8 cellular contexts compared by ENCODE assay signal in genomic region chr18:47953471-47953931, GRCh38. TPM values are rescaled to one million over a fixed set of nuclear protein-coding genes. Genes with fewer than 3 reads are reported as not detected.
DNase-seq lines count a peak whose midpoint lies in the region; ATAC-seq, FAIRE-seq and TF ChIP-seq lines count a peak whose summit lies in the region.

No MANE protein-coding gene starts in this region.

- no peak overlapping the region for H3K4me2 ChIP-seq in HepG2 (ENCODE audit: low read depth, low read length)

- POLR2A ChIA-PET in HepG2 (lab: Yijun Ruan, JAX), result no interaction called here

- 39% methylated on average over 6 of the region's 6 CpGs for WGBS in right lobe of liver (ENCODE audit: insufficient coverage, low coverage, low lambda C conversion rate, missing lambda C conversion rate)
- WGBS in HepG2 (ENCODE audit: low lambda C conversion rate), result 52% methylated on average over 6 of the region's 6 CpGs
- WGBS in stomach, 5 donors, result 41 to 58% (median 53%) methylated on average over 6 of the region's 6 CpGs

- TF ChIP-seq RAD21 in HepG2 (CRISPR knock-in tag; IDR thresholded peaks at IDR 0.05), result no peak

- H3K4me1 ChIP-seq in right lobe of liver (no peaks in the 10 kb centered on the region), HepG2 (ENCODE audit: insufficient read depth, low read length) (no peaks in the 10 kb centered on the region), stomach (peaks cover 0 to 8% (median 2%) of the 10 kb centered on the region in 4 donors)

- no peak overlapping the region for H3K9ac ChIP-seq in HepG2 (ENCODE audit: insufficient read depth, low read depth, low read length)

- BruUV-seq in HepG2 (replicated peaks; lab: Mats Ljungman, UMichigan), result no TSS peak

- peak overlapping the region; percentile 71 for H3K27ac Mint-ChIP-seq in activated naive CD8-positive, alpha-beta T cell treated with anti-CD3 and anti-CD28 coated beads, Interleukin-2, amount 50 U/mL, for 24 hours

- no peak overlapping the region for H3K4me3 ChIP-seq in right lobe of liver
- no peak overlapping the region for H3K4me3 ChIP-seq in HepG2 (replicated peaks in 1 of 3; ENCODE audit: insufficient read depth in 1 of 3, low read depth in 2 of 3, low read length in 3 of 3)
- no peak overlapping the region for H3K4me3 ChIP-seq in kidney epithelial cell (ENCODE audit: low read depth, low read length)
- no peak overlapping the region for H3K4me3 ChIP-seq in stomach

- TF ChIP-seq CTCF in right lobe of liver (IDR thresholded peaks at IDR 0.05), result no peak
- no peak for TF ChIP-seq CTCF in HepG2 (CRISPR knock-in tag; IDR thresholded peaks at IDR 0.05)
- TF ChIP-seq CTCF in kidney epithelial cell (IDR thresholded peaks at IDR 0.05; ENCODE audit: insufficient read depth, low read length, poor library complexity, severe bottlenecking), result no peak
- no peak for TF ChIP-seq CTCF in stomach (IDR thresholded peaks at IDR 0.05)

- peaks cover 5% of the 10 kb centered on the region for H3K27me3 Mint-ChIP-seq in activated naive CD8-positive, alpha-beta T cell treated with anti-CD3 and anti-CD28 coated beads, Interleukin-2, amount 50 U/mL, for 24 hours

- DNase-seq in right lobe of liver (no peak), HepG2 (ENCODE audit: low spot score) (no peak), NCI-H446 treated with DMSO at 0.1 percent for 48 hours (lab: John Stamatoyannopoulos, UW) (peak; percentile 97), kidney epithelial cell (ENCODE audit: low read depth) (peak; percentile 79), stomach (no peak), NCI-H526 treated with DMSO at 0.1 percent for 48 hours (lab: John Stamatoyannopoulos, UW) (no peak)
- peak; percentile 22 for DNase-seq in activated naive CD8-positive, alpha-beta T cell treated with anti-CD3 and anti-CD28 coated beads, Interleukin-2, amount 50 U/mL, for 24 hours

- no peaks in the 10 kb centered on the region for H3K27me3 ChIP-seq in right lobe of liver
- H3K27me3 ChIP-seq in HepG2 (ENCODE audit: control insufficient read depth in 1 of 2, insufficient read depth in 2 of 2, low read length in 2 of 2), result peaks cover 0 to 20% of the 10 kb centered on the region in 2 experiments; a peak in 2 of 5 replicates
- H3K27me3 ChIP-seq in kidney epithelial cell (ENCODE audit: control insufficient read depth, insufficient read depth, low read length), result no peaks in the 10 kb centered on the region
- no peaks in the 10 kb centered on the region for H3K27me3 ChIP-seq in stomach

- H3K27ac ChIP-seq in right lobe of liver, result no peak overlapping the region
- H3K27ac ChIP-seq in HepG2 (ENCODE audit: extremely low read length, insufficient read depth, low read length), result no peak overlapping the region
- no peak overlapping the region for H3K27ac ChIP-seq in stomach

- peak overlapping the region; percentile 27 for H3K4me3 Mint-ChIP-seq in activated naive CD8-positive, alpha-beta T cell treated with anti-CD3 and anti-CD28 coated beads, Interleukin-2, amount 50 U/mL, for 24 hours

- H3K4me1 Mint-ChIP-seq in activated naive CD8-positive, alpha-beta T cell treated with anti-CD3 and anti-CD28 coated beads, Interleukin-2, amount 50 U/mL, for 24 hours, result peaks cover 8% of the 10 kb centered on the region

- FAIRE-seq in HepG2 (lab: Jason Lieb, UNC), result no peak

- ATAC-seq in right lobe of liver (peak; percentile 53 to 72 (median 65)), HepG2 (no peak), HG02852 (IDR thresholded peaks at IDR 0.05; ENCODE audit: unreplicated experiment) (peak; percentile 59)
- ATAC-seq in activated naive CD8-positive, alpha-beta T cell treated with anti-CD3 and anti-CD28 coated beads, Interleukin-2, amount 50 U/mL, for 24 hours, result peak; percentile 91

- H3K36me3 ChIP-seq in right lobe of liver, result no peaks in the 10 kb centered on the region
- H3K36me3 ChIP-seq in HepG2 (replicated peaks in 1 of 2; ENCODE audit: control insufficient read depth in 1 of 2, insufficient read depth in 2 of 2, low read length in 2 of 2), result no peaks in the 10 kb centered on the region
- no peaks in the 10 kb centered on the region for H3K36me3 ChIP-seq in kidney epithelial cell (ENCODE audit: control insufficient read depth, insufficient read depth, low read length)
- H3K36me3 ChIP-seq in stomach, result no peaks in the 10 kb centered on the region

- no peaks in the 10 kb centered on the region for H4K20me1 ChIP-seq in HepG2 (ENCODE audit: insufficient read depth, low read length)

- H3K36me3 Mint-ChIP-seq in activated naive CD8-positive, alpha-beta T cell treated with anti-CD3 and anti-CD28 coated beads, Interleukin-2, amount 50 U/mL, for 24 hours (ENCODE audit: low read depth), result no peaks in the 10 kb centered on the region

- in situ Hi-C loops in HepG2 (cut with HindIII; ENCODE audit: extremely low pct_ligation_motif_present, low pct_unique_long_range_greater_than_20kb), result no loop called here

- H3K9me3 ChIP-seq in right lobe of liver (no peaks in the 10 kb centered on the region), HepG2 (ENCODE audit: low read length) (no peaks in the 10 kb centered on the region), stomach (no peaks in the 10 kb centered on the region)

- CTCF ChIA-PET in HepG2 (lab: Yijun Ruan, JAX; ENCODE audit: low intra/inter-chr PET ratio, low total read pairs), result no interaction called here

- no peaks in the 10 kb centered on the region for H3K79me2 ChIP-seq in HepG2 (ENCODE audit: insufficient read depth, low read length)

- TF ChIP-seq POLR2A in right lobe of liver (IDR thresholded peaks at IDR 0.05) (no peak), HepG2 (IDR thresholded peaks at IDR 0.05; ENCODE audit: insufficient read depth in 1 of 2, low read depth in 2 of 2, low read length in 2 of 2) (no peak), stomach (IDR thresholded peaks at IDR 0.05) (no peak)

- H2AFZ ChIP-seq in HepG2 (ENCODE audit: low read length), result no peak overlapping the region

- intact Hi-C loops in right lobe of liver (cut with DNase I), result no loop called here
- intact Hi-C loops in HepG2 (cut with micrococcal nuclease; ENCODE audit: unreplicated experiment), result no loop called here
- intact Hi-C loops in stomach (cut with DNase I; ENCODE audit: low total_unique reads), result no loop called here

- H3K9me3 Mint-ChIP-seq in activated naive CD8-positive, alpha-beta T cell treated with anti-CD3 and anti-CD28 coated beads, Interleukin-2, amount 50 U/mL, for 24 hours, result no peaks in the 10 kb centered on the region

- TF ChIP-seq EP300 in HepG2 (IDR thresholded peaks at IDR 0.05; ENCODE audit: low read depth in 2 of 2, low read length in 2 of 2) (no peak), HepG2 (CRISPR knock-in tag; IDR thresholded peaks at IDR 0.05; ENCODE audit: borderline replicate concordance) (no peak), stomach (IDR thresholded peaks at IDR 0.05) (no peak)

TF ChIP-seq in HepG2, 621 proteins besides CTCF, POLR2A, EP300 and RAD21 (continues in another document):
- TF ChIP-seq, protein P1, sequence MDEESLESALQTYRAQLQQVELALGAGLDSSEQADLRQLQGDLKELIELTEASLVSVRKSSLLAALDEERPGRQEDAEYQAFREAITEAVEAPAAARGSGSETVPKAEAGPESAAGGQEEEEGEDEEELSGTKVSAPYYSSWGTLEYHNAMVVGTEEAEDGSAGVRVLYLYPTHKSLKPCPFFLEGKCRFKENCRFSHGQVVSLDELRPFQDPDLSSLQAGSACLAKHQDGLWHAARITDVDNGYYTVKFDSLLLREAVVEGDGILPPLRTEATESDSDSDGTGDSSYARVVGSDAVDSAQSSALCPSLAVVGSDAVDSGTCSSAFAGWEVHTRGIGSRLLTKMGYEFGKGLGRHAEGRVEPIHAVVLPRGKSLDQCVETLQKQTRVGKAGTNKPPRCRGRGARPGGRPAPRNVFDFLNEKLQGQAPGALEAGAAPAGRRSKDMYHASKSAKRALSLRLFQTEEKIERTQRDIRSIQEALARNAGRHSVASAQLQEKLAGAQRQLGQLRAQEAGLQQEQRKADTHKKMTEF (CRISPR knock-in tag; IDR thresholded peaks at IDR 0.05), result no peak
- no peak for TF ChIP-seq FOXA1 (IDR thresholded peaks at IDR 0.05)
- TF ChIP-seq FOXA1 (CRISPR knock-in tag; IDR thresholded peaks at IDR 0.05), result no peak
- TF ChIP-seq ZFP36 (IDR thresholded peaks at IDR 0.05; ENCODE audit: borderline replicate concordance, low read depth, low read length, partially characterized antibody), result no peak
- no peak for TF ChIP-seq NFYB (CRISPR knock-in tag; IDR thresholded peaks at IDR 0.05)
- no peak for TF ChIP-seq BRCA1 (CRISPR knock-in tag; IDR thresholded peaks at IDR 0.05)

RNA-seq across cellular contexts. Expression of gene SMAD2, which starts 23.0 kb away (rescaled TPM):
- total RNA-seq in right lobe of liver (10 to 100 TPM; 31.2 to 46.1 (median 36.0) TPM), HepG2 (2016; rRNA removed; fragmentation: Illumina TruSeq; extraction: Trizol) (96.2 and 132 TPM in 2 replicates), kidney epithelial cell (98.2 and 122 TPM in 2 replicates), stomach (100 to 1,000 TPM in 1 of 5 donors, 10 to 100 TPM in 4; 26.2 to 233 (median 85.9) TPM)
- 162 and 182 TPM in 2 replicates for total RNA-seq in HepG2 (2016; cell fraction: cytosol; rRNA removed; fragmentation: Illumina TruSeq; extraction: Trizol; ENCODE audit: low read depth)
- 95.6 and 122 TPM in 2 replicates for total RNA-seq in HepG2 (2016; cell fraction: insoluble cytoplasmic fraction; rRNA removed; fragmentation: Illumina TruSeq; extraction: Trizol)
- total RNA-seq in HepG2 (2016; cell fraction: membrane; rRNA removed; fragmentation: Illumina TruSeq; extraction: Trizol), result 148 and 164 TPM in 2 replicates
- 74.9 and 75.8 TPM in 2 replicates for total RNA-seq in HepG2 (2016; cell fraction: nucleus; rRNA removed; fragmentation: Illumina TruSeq; extraction: Trizol)
- polyA plus RNA-seq in HepG2 (2011; rRNA removed) (34.0 and 40.2 TPM in 2 replicates), stomach (10 to 100 TPM; 18.9 to 54.7 (median 37.9) TPM)
- 22.8 and 32.4 TPM in 2 replicates for polyA plus RNA-seq in HepG2 (2011; cell fraction: cytosol; rRNA removed)
- polyA plus RNA-seq in HepG2 (2011; cell fraction: nucleus; rRNA removed), result 16.3 and 21.0 TPM in 2 replicates
- 48.7 and 54.8 TPM in 2 replicates for polyA plus RNA-seq in HepG2 (2012)
- 61.1 and 63.8 TPM in 2 replicates for polyA plus RNA-seq in HepG2 (2016; cell fraction: cytosol; fragmentation: Illumina TruSeq; extraction: Trizol; ENCODE audit: low read depth)
- polyA plus RNA-seq in HepG2 (2016; cell fraction: insoluble cytoplasmic fraction; fragmentation: Illumina TruSeq; extraction: Trizol; ENCODE audit: low read depth), result 69.3 and 70.0 TPM in 2 replicates
- polyA plus RNA-seq in HepG2 (2016; cell fraction: membrane; fragmentation: Illumina TruSeq; extraction: Trizol; ENCODE audit: low read depth), result 82.3 and 86.6 TPM in 2 replicates
- polyA plus RNA-seq in HepG2 (2016; cell fraction: nucleus; fragmentation: Illumina TruSeq; extraction: Trizol; ENCODE audit: insufficient read depth, low read depth), result 36.9 and 38.6 TPM in 2 replicates
- 48.2 and 195 TPM in 2 replicates for polyA minus RNA-seq in HepG2 (2011; rRNA and poly(A)+ RNA removed; ENCODE audit: low replicate concordance)
- 51.8 and 65.1 TPM in 2 replicates for polyA minus RNA-seq in HepG2 (2011; cell fraction: cytosol; rRNA and poly(A)+ RNA removed)
- polyA minus RNA-seq in HepG2 (2011; cell fraction: nucleus; rRNA and poly(A)+ RNA removed), result 86.8 and 96.2 TPM in 2 replicates

Comparison
In these comparisons a context has a peak if more than half of its experiments do, and no peak if none do; other contexts are left out.
1. DNase-seq: peak in NCI-H446 treated with DMSO at 0.1 percent for 48 hours (single experiment), activated naive CD8-positive, alpha-beta T cell treated with anti-CD3 and anti-CD28 coated beads, Interleukin-2, amount 50 U/mL, for 24 hours (single experiment) and kidney epithelial cell (single experiment); none in right lobe of liver (0 of 3), HepG2 (single experiment), stomach (single experiment) and NCI-H526 treated with DMSO at 0.1 percent for 48 hours (single experiment).